Comparison of ENCODE assay signal across 28 cellular contexts in genomic region chr5:123871373-123871772, GRCh38.
"Had no signal": no experiment of that assay in that cellular context is flagged by ENCODE, and none has a peak within 500 bp of the region (broad histone marks: within the 10 kb centered on the region; RNA-seq: fewer than 3 reads in every experiment).

No MANE protein-coding gene starts in this region.

- H3K4me1 Mint-ChIP-seq: activated T-helper 17 cell treated with anti-CD3 and anti-CD28 coated beads, Interleukin-2, amount 50 U/mL, for 72 hours; T-helper 17 cell had no signal

- ATAC-seq: activated CD4-positive, CD25-positive, alpha-beta regulatory T cell treated with anti-CD3 and anti-CD28 coated beads, Interleukin-2, amount 50 U/mL, for 24 hours; activated CD8-positive, alpha-beta T cell treated with anti-CD3 and anti-CD28 coated beads for 36 hours; activated T-cell treated with anti-CD3 and anti-CD28 coated beads, Interleukin-2, amount 50 U/mL, for 4 hours; activated T-helper 17 cell treated with anti-CD3 and anti-CD28 coated beads, Interleukin-2, amount 50 U/mL, for 72 hours; esophagus mucosa; T-helper 17 cell had no signal

- H3K4me3 Mint-ChIP-seq: activated B cell treated with CpG ODN at 0.5 μM for 24 hours; activated CD8-positive, alpha-beta T cell treated with anti-CD3 and anti-CD28 coated beads for 36 hours; activated naive CD8-positive, alpha-beta T cell; activated T-cell treated with anti-CD3 and anti-CD28 coated beads, Interleukin-2, amount 50 U/mL, for 4 hours; activated T-helper 17 cell treated with anti-CD3 and anti-CD28 coated beads, Interleukin-2, amount 50 U/mL, for 72 hours; endodermal cell; T-helper 17 cell; T-helper 2 cell treated with Interferon-gamma antibody and Interleukin-4, amounts not matched to agents 5 μg/mL and 100 μg/mL, for 36 hours had no signal

- H3K4me1 ChIP-seq: colonic mucosa had no signal

- H3K27me3 Mint-ChIP-seq: activated B cell treated with CpG ODN at 0.5 μM for 24 hours; activated CD8-positive, alpha-beta T cell treated with anti-CD3 and anti-CD28 coated beads for 36 hours; activated T-helper 17 cell treated with anti-CD3 and anti-CD28 coated beads, Interleukin-2, amount 50 U/mL, for 72 hours; T-helper 17 cell had no signal

- H3K27ac Mint-ChIP-seq: activated B cell treated with CpG ODN at 0.5 μM for 24 hours; activated CD8-positive, alpha-beta T cell treated with anti-CD3 and anti-CD28 coated beads for 36 hours; activated naive CD8-positive, alpha-beta T cell; activated T-helper 17 cell treated with anti-CD3 and anti-CD28 coated beads, Interleukin-2, amount 50 U/mL, for 72 hours; endodermal cell; T-helper 17 cell; T-helper 2 cell treated with Interferon-gamma antibody and Interleukin-4, amounts not matched to agents 5 μg/mL and 100 μg/mL, for 36 hours had no signal

- H3K27ac ChIP-seq: colonic mucosa, WERI-Rb-1 had no signal

- H3K36me3 ChIP-seq: colonic mucosa, WERI-Rb-1 had no signal

- H3K9me3 ChIP-seq: colonic mucosa had no signal

- H3K9me3 Mint-ChIP-seq: activated B cell treated with CpG ODN at 0.5 μM for 24 hours; endodermal cell; T-helper 2 cell treated with Interferon-gamma antibody and Interleukin-4, amounts not matched to agents 5 μg/mL and 100 μg/mL, for 36 hours had no signal

- H3K27me3 ChIP-seq: colonic mucosa had no signal

- H3K36me3 Mint-ChIP-seq: activated naive CD8-positive, alpha-beta T cell had no signal

- DNase-seq: activated B cell treated with CpG ODN at 0.5 μM for 24 hours; activated CD4-positive, alpha-beta T cell treated with anti-CD3 and anti-CD28 coated beads for 48 hours; activated CD4-positive, alpha-beta T cell treated with anti-CD3 and anti-CD28 coated beads, Interleukin-2, amount 50 U/mL, for 1 hour; activated CD4-positive, alpha-beta T cell treated with anti-CD3 and anti-CD28 coated beads, Interleukin-2, amount 50 U/mL, for 48 hours; activated CD8-positive, alpha-beta memory T cell treated with anti-CD3 and anti-CD28 coated beads for 24 hours; activated CD8-positive, alpha-beta T cell treated with anti-CD3 and anti-CD28 coated beads for 36 hours; activated effector memory CD4-positive, alpha-beta T cell treated with Interleukin-2 at 50 U/mL for 16 hours; activated gamma-delta T cell treated with Interleukin-2 at 50 U/mL for 16 hours; activated naive CD4-positive, alpha-beta T cell treated with anti-CD3 and anti-CD28 coated beads, Interleukin-2, amount 50 U/mL, for 16 hours; activated naive CD4-positive, alpha-beta T cell treated with Interleukin-2 at 50 U/mL for 16 hours; activated T-cell treated with anti-CD3 and anti-CD28 coated beads, Interleukin-2, amount 50 U/mL, for 4 hours; amniotic stem cell; anterior cingulate cortex; caudate nucleus; cerebellar nuclear complex; colonic mucosa; effector CD8-positive, alpha-beta T cell; endodermal cell; foreskin fibroblast; T-helper 1 cell; T-helper 17 cell; T1000; WERI-Rb-1 had no signal

- H3K4me3 ChIP-seq: colonic mucosa had no signal
